In the genomic region with DNA sequence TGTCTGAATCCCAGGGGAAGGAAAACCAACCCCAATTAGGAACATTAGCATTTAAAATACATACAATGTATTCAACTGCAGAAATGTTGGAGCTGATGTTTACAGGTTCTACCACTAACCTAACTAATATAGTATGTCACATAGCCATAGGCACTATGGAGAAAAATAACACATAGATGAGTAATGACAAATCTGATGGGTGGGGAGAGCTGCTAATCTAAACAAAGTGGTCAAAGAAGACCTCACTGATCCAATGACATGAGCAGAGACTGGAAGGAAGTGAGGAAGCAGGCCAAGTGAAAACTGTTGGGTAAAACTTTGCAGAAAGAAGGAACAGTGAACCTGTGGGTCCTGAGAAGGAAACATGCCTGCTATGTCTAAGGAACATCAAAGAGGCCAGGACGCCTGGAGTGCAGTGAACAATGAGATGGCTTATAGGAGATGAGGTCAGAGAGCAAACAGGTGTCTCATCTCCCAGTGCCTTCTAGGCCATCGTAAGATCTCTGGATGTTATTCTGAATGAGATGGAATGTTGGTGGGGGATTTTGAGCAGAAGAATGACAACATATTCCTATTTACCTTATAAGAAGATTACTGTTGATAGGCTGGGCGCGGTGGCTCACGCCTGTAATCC, we compare ENCODE assay signal across 27 cellular contexts.
DNase-seq lines count a peak whose midpoint lies in the region; ATAC-seq, FAIRE-seq and TF ChIP-seq lines count a peak whose summit lies in the region.
"Had no signal": no experiment of that assay in that cellular context is flagged by ENCODE, and none has a peak within 500 bp of the region (broad histone marks: within the 10 kb centered on the region; RNA-seq: fewer than 3 reads in every experiment).

No MANE protein-coding gene starts in this region.

- TF ChIP-seq POLR2A in A549 (IDR thresholded peaks at IDR 0.05; ENCODE audit: low read length) (no peak), IMR-90 (IDR thresholded peaks at IDR 0.05; ENCODE audit: low read depth, low read length) (no peak), erythroblast (IDR thresholded peaks at IDR 0.05; ENCODE audit: low read length) (no peak), lower leg skin (IDR thresholded peaks at IDR 0.05) (no peak)

- in situ Hi-C loops in IMR-90 (cut with MboI; ENCODE audit: low sequenced_read_pairs), result no loop called here

- no peaks in the 10 kb centered on the region for H3K79me1 ChIP-seq in IMR-90 (ENCODE audit: low read depth in 1 of 2, low read length in 2 of 2)

- peak overlapping the region; percentile 80 for H2BK5ac ChIP-seq in IMR-90 (ENCODE audit: low read depth, low read length, poor library complexity, severe bottlenecking)

- FAIRE-seq in A549 (lab: Jason Lieb, UNC), result no peak
- FAIRE-seq in astrocyte (lab: Jason Lieb, UNC), result no peak
- FAIRE-seq: D721Med had no signal

- peak overlapping the region; percentile 27; the same call in 1 of the 2 replicates for H3K14ac ChIP-seq in IMR-90 (replicated peaks; ENCODE audit: low read depth, low read length)

- H3K27me3 ChIP-seq in IMR-90 (ENCODE audit: control insufficient read depth, insufficient read depth, low read length) (no peaks in the 10 kb centered on the region), astrocyte (ENCODE audit: insufficient read depth, low read length) (no peaks in the 10 kb centered on the region)
- H3K27me3 ChIP-seq: BLaER1, gastroesophageal sphincter, right atrium auricular region had no signal

- no peaks in the 10 kb centered on the region for H3K36me3 Mint-ChIP-seq in astrocyte (ENCODE audit: low read depth, unreplicated experiment)
- H3K36me3 Mint-ChIP-seq: activated naive CD4-positive, alpha-beta T cell treated with anti-CD3 and anti-CD28 coated beads, Interleukin-2, amount 10 ng/mL, durations not matched to agents 7 days and 5 days; brain; natural killer cell had no signal

- no peaks in the 10 kb centered on the region for H3K27me3 Mint-ChIP-seq in astrocyte (ENCODE audit: low read depth, unreplicated experiment)
- H3K27me3 Mint-ChIP-seq: activated naive CD4-positive, alpha-beta T cell treated with anti-CD3 and anti-CD28 coated beads, Interleukin-2, amount 10 ng/mL, durations not matched to agents 7 days and 5 days had no signal

- H3K4me1 Mint-ChIP-seq in astrocyte (ENCODE audit: low read depth, unreplicated experiment), result no peaks in the 10 kb centered on the region
- H3K4me1 Mint-ChIP-seq: activated naive CD4-positive, alpha-beta T cell treated with anti-CD3 and anti-CD28 coated beads, Interleukin-2, amount 10 ng/mL, durations not matched to agents 7 days and 5 days; brain; GM23338; natural killer cell had no signal

- H3K4me2 ChIP-seq in A549 (0 out of 3 replicates have a peak overlapping the region, but pooled peaks have one; percentile 11), IMR-90 (ENCODE audit: low read depth, low read length) (no peak overlapping the region; the same call in 1 of the 2 replicates), astrocyte (ENCODE audit: low read length) (peak overlapping the region; percentile 16)
- H3K4me2 ChIP-seq: BLaER1, GM23338 had no signal

- DNase-seq in A549 (ENCODE audit: low read depth in 1 of 2, low spot score in 1 of 2), result peak in 1 of 2 experiments; percentile 19
- DNase-seq in IMR-90, result peak; percentile 82
- peak; percentile 43 for DNase-seq in astrocyte (ENCODE audit: low read depth)
- DNase-seq in foreskin fibroblast, result peak; percentile 65 to 74
- no peak for DNase-seq in erythroblast (lab: John Stamatoyannopoulos, UW)
- no peak for DNase-seq in midbrain (lab: John Stamatoyannopoulos, UW)
- no peak for DNase-seq in lower leg skin (ENCODE audit: low spot score in 2 of 2)
- DNase-seq in GM20000 (ENCODE audit: low spot score), result no peak
- DNase-seq: activated CD4-positive, CD25-positive, alpha-beta regulatory T cell treated with anti-CD3 and anti-CD28 coated beads, Interleukin-2, amount 50 U/mL, for 72 hours; activated naive CD4-positive, alpha-beta T cell treated with anti-CD3 and anti-CD28 coated beads, Interleukin-2, amount 10 ng/mL, durations not matched to agents 7 days and 5 days; activated T-cell treated with anti-CD3 and anti-CD28 coated beads, Interleukin-2, amount 50 U/mL, for 48 hours; GF-D8; Karpas-422; kidney glomerular epithelial cell; natural killer cell; NCI-H1092; NCI-H2029; NCI-H446 treated with DMSO at 0.1 percent for 48 hours; stimulated activated CD4-positive, alpha-beta T cell treated with anti-CD3 and anti-CD28 coated beads, Interleukin-15, amount 100 ng/mL, for 24 hours had no signal

- peak overlapping the region; percentile 90 for H2BK120ac ChIP-seq in IMR-90 (ENCODE audit: low read depth, low read length)

- dilution Hi-C loops in IMR-90 (cut with HindIII; ENCODE audit: low sequenced_read_pairs, unreplicated experiment), result no loop called here

- H3K4me1 ChIP-seq in A549 (peaks cover 5% of the 10 kb centered on the region; the same call in 1 of the 3 replicates), IMR-90 (ENCODE audit: control insufficient read depth, insufficient read depth, low read length) (peaks cover 15% of the 10 kb centered on the region), astrocyte (ENCODE audit: insufficient read depth, low read length) (peaks cover 18% of the 10 kb centered on the region)
- H3K4me1 ChIP-seq: BLaER1, right atrium auricular region had no signal

- TF ChIP-seq RAD21 in A549 (conservative IDR thresholded peaks at IDR 0.05 in 1 of 2, IDR thresholded peaks at IDR 0.05 in 1 of 2), result no peak
- no peak for TF ChIP-seq RAD21 in IMR-90 (IDR thresholded peaks at IDR 0.05; ENCODE audit: low read length)

- no peaks in the 10 kb centered on the region for H3K9me3 Mint-ChIP-seq in astrocyte (ENCODE audit: unreplicated experiment)
- H3K9me3 Mint-ChIP-seq: activated naive CD4-positive, alpha-beta T cell treated with anti-CD3 and anti-CD28 coated beads, Interleukin-2, amount 10 ng/mL, durations not matched to agents 7 days and 5 days; brain; GM23338; natural killer cell had no signal

- H3K4me3 ChIP-seq in A549 (no peak overlapping the region), IMR-90 (ENCODE audit: insufficient read depth, low read depth, low read length) (no peak overlapping the region), astrocyte (ENCODE audit: insufficient read depth, low read depth, low read length) (no peak overlapping the region), foreskin fibroblast (ENCODE audit: low read depth in 1 of 2, low read length in 2 of 2) (no peak overlapping the region), lower leg skin (ENCODE audit: low read depth, poor library complexity, severe bottlenecking) (no peak overlapping the region)
- H3K4me3 ChIP-seq: BLaER1, coronary artery, gastroesophageal sphincter, GM23338, right atrium auricular region had no signal

- H3K27ac Mint-ChIP-seq in astrocyte (ENCODE audit: unreplicated experiment), result no peak overlapping the region
- H3K27ac Mint-ChIP-seq: activated naive CD4-positive, alpha-beta T cell treated with anti-CD3 and anti-CD28 coated beads, Interleukin-2, amount 10 ng/mL, durations not matched to agents 7 days and 5 days; brain; GM23338; natural killer cell had no signal

- intact Hi-C loops in IMR-90 (cut with micrococcal nuclease), result no loop called here
- intact Hi-C loops in lower leg skin (cut with DNase I; ENCODE audit: low total_unique reads), result no loop called here

- no peaks in the 10 kb centered on the region for H3K79me2 ChIP-seq in astrocyte (ENCODE audit: insufficient read depth, low read length)

- no peak for TF ChIP-seq CTCF in A549 (IDR thresholded peaks at IDR 0.05)
- TF ChIP-seq CTCF in IMR-90 (conservative IDR thresholded peaks at IDR 0.05; ENCODE audit: low read depth, low read length), result no peak
- TF ChIP-seq CTCF in astrocyte (IDR thresholded peaks at IDR 0.05; ENCODE audit: insufficient read depth, low read depth, low read length), result no peak
- TF ChIP-seq CTCF in foreskin fibroblast (IDR thresholded peaks at IDR 0.05; ENCODE audit: low read depth, low read length), result no peak
- no peak for TF ChIP-seq CTCF in lower leg skin (IDR thresholded peaks at IDR 0.05)
- TF ChIP-seq CTCF in GM20000 (IDR thresholded peaks at IDR 0.05; ENCODE audit: extremely low read depth, missing control alignments), result no peak

- no peak overlapping the region for H3K4me3 Mint-ChIP-seq in astrocyte (ENCODE audit: unreplicated experiment)
- H3K4me3 Mint-ChIP-seq: activated naive CD4-positive, alpha-beta T cell treated with anti-CD3 and anti-CD28 coated beads, Interleukin-2, amount 10 ng/mL, durations not matched to agents 7 days and 5 days; brain; GM23338; natural killer cell had no signal

- no TSS peak for BruUV-seq in IMR-90 (replicated peaks; lab: Mats Ljungman, UMichigan)

- peak overlapping the region; percentile 91 for H2BK20ac ChIP-seq in IMR-90 (ENCODE audit: low read depth, low read length)

- H4K91ac ChIP-seq in IMR-90 (ENCODE audit: insufficient read depth, low read depth, low read length), result peak overlapping the region; percentile 95

- H3K27ac ChIP-seq in A549 (peak overlapping the region; percentile 14 to 49; a peak in 2 of 6 replicates), IMR-90 (ENCODE audit: insufficient read depth, low read length) (peak overlapping the region; percentile 44; the same call in 1 of the 2 replicates), astrocyte (ENCODE audit: low read depth, low read length) (no peak overlapping the region)
- H3K27ac ChIP-seq: BLaER1, coronary artery, gastroesophageal sphincter, right atrium auricular region had no signal

- no peak overlapping the region for H3K9ac ChIP-seq in IMR-90 (ENCODE audit: low read depth, low read length)
- no peak overlapping the region for H3K9ac ChIP-seq in astrocyte (ENCODE audit: low read length)
- H3K9ac ChIP-seq: BLaER1 had no signal

- H3K56ac ChIP-seq in IMR-90 (ENCODE audit: extremely low read depth, insufficient read depth, low read length), result 0 out of 2 replicates have a peak overlapping the region, but pooled peaks have one; percentile 48

- peak overlapping the region; percentile 83 for H3K4ac ChIP-seq in IMR-90 (ENCODE audit: low read depth, low read length)

- ATAC-seq in A549 (no peak), IMR-90 (ENCODE audit: low read depth) (peak; percentile 67)
- ATAC-seq: gastroesophageal sphincter, GM23338, natural killer cell, Right ventricle myocardium inferior had no signal

- H3K36me3 ChIP-seq in IMR-90 (ENCODE audit: control insufficient read depth, insufficient read depth, low read length) (no peaks in the 10 kb centered on the region), astrocyte (ENCODE audit: insufficient read depth, low read length) (no peaks in the 10 kb centered on the region)
- H3K36me3 ChIP-seq: BLaER1, gastroesophageal sphincter, right atrium auricular region had no signal

- POLR2A ChIA-PET in A549 (lab: Yijun Ruan, JAX) (no interaction called here), IMR-90 (lab: Charles Lee; ENCODE audit: unreplicated experiment) (no interaction called here)

- TF ChIP-seq EP300 in A549 (IDR thresholded peaks at IDR 0.05), result no peak

- H2AK5ac ChIP-seq in IMR-90 (ENCODE audit: low read depth, low read length), result peak overlapping the region; percentile 91; the same call in 1 of the 2 replicates

- 62% methylated on average over 5 of the region's 5 CpGs for WGBS in A549 (ENCODE audit: missing lambda C conversion rate)
- 33% methylated on average over 1 of the region's 5 CpGs; no CpG with 5 or more reads in 1 of the 2 experiments for WGBS in IMR-90 (ENCODE audit: extremely low coverage in 2 of 2, insufficient read length in 1 of 2), 2 experiments
- 93% methylated on average over 5 of the region's 5 CpGs for WGBS in lower leg skin, 2 donors

- CTCF ChIA-PET in A549 (lab: Yijun Ruan, JAX), result interaction anchor here (1.4 kb wide), 1 partner anchor 12 kb away, joined by 4 read pairs; no protein-coding TSS in a partner anchor
- CTCF ChIA-PET in IMR-90 (lab: Yijun Ruan, JAX), result no interaction called here

- H3K9me1 ChIP-seq in IMR-90 (ENCODE audit: insufficient read depth, low read length), result peaks cover 15% of the 10 kb centered on the region

- H3K9me3 ChIP-seq in A549 (no peaks in the 10 kb centered on the region), IMR-90 (ENCODE audit: control insufficient read depth, insufficient read depth, low read length) (no peaks in the 10 kb centered on the region), astrocyte (ENCODE audit: insufficient read depth, low read depth, low read length) (no peaks in the 10 kb centered on the region)
- H3K9me3 ChIP-seq: BLaER1, gastroesophageal sphincter, right atrium auricular region had no signal

- H2BK15ac ChIP-seq in IMR-90 (ENCODE audit: low read depth, low read length), result peak overlapping the region; percentile 85; the same call in 1 of the 3 replicates

- H2AFZ ChIP-seq in IMR-90 (replicated peaks; ENCODE audit: low read length, poor library complexity) (no peak overlapping the region), astrocyte (ENCODE audit: low read depth, low read length) (no peak overlapping the region)
- H2AFZ ChIP-seq: GM23338 had no signal

- H4K8ac ChIP-seq in IMR-90 (ENCODE audit: low read depth in 2 of 2, low read length in 2 of 2), result peak overlapping the region; percentile 37 to 49

- peak overlapping the region; percentile 44 for H3K23ac ChIP-seq in IMR-90 (ENCODE audit: low read depth, low read length)

- H4K20me1 ChIP-seq in IMR-90 (ENCODE audit: insufficient read depth, low read length) (no peaks in the 10 kb centered on the region), astrocyte (ENCODE audit: insufficient read depth, low read length) (no peaks in the 10 kb centered on the region)
- H4K20me1 ChIP-seq: BLaER1 had no signal

- H2AK9ac ChIP-seq in IMR-90 (replicated peaks; ENCODE audit: low read depth, low read length, poor library complexity), result no peak overlapping the region

- H4K5ac ChIP-seq in IMR-90 (ENCODE audit: low read depth, low read length), result no peak overlapping the region

- peak overlapping the region; percentile 83 for H3K18ac ChIP-seq in IMR-90 (ENCODE audit: low read depth, low read length)

Comparison
In these comparisons a context has a peak if more than half of its experiments do, and no peak if none do; other contexts are left out.
1. DNase-seq: peak in IMR-90 (single experiment), astrocyte (single experiment) and foreskin fibroblast (2 of 2); none in erythroblast (0 of 2), midbrain (single experiment), lower leg skin (0 of 2) and GM20000 (single experiment).